14 cellular contexts compared by ENCODE assay signal in the genomic region with DNA sequence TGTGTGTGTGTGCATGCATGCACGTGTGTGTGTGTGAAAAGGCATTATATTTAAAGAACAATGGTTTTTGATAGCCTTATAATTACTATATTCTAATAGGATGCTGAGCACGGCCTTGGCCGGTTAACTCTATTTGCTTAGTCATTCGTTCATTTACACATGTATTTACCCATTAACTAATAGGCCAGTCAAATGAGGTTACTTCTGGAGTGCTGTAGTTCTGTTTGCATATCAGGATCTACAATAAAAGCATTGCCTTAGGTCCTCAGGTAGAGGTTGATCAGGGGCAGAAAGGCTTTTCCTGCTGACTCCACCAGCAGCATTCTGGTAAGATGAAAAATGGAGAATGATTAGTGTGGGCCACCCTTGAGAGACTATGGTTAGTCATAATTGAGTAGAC.
"Had no signal": no experiment of that assay in that cellular context is flagged by ENCODE, and none has a peak within 500 bp of the region (broad histone marks: within the 10 kb centered on the region; RNA-seq: fewer than 3 reads in every experiment).

No MANE protein-coding gene starts in this region.

- H3K27ac ChIP-seq: neural progenitor cell, ovary, thyroid gland had no signal

- H3K4me3 ChIP-seq: neural progenitor cell, ovary, thyroid gland had no signal

- H3K27me3 Mint-ChIP-seq: activated B cell treated with CpG ODN at 0.5 μM for 24 hours; brain; central memory CD8-positive, alpha-beta T cell; effector memory CD8-positive, alpha-beta T cell had no signal

- DNase-seq: activated B cell treated with CpG ODN at 0.5 μM for 24 hours; activated CD4-positive, alpha-beta T cell treated with anti-CD3 and anti-CD28 coated beads, Interleukin-2, amount 50 U/mL, for 1 hour; activated naive CD4-positive, alpha-beta T cell treated with anti-CD3 and anti-CD28 coated beads, Interleukin-2, amount 50 U/mL, for 16 hours; activated T-cell treated with anti-CD3 and anti-CD28 coated beads, Interleukin-2, amount 50 U/mL, for 1 hour; cortex of kidney; effector memory CD8-positive, alpha-beta T cell; erythroblast; stimulated activated CD4-positive, alpha-beta T cell treated with anti-CD3 and anti-CD28 coated beads, Interleukin-15, amount 100 ng/mL, for 24 hours; stimulated activated CD4-positive, alpha-beta T cell treated with anti-CD3 and anti-CD28 coated beads, Interleukin-4, amount 100 ng/mL, for 24 hours; thyroid gland had no signal

- H3K36me3 ChIP-seq: ovary had no signal

- H3K27me3 ChIP-seq: neural progenitor cell, ovary, thyroid gland had no signal

- ATAC-seq: effector memory CD8-positive, alpha-beta T cell had no signal

- H3K4me1 Mint-ChIP-seq: activated B cell treated with CpG ODN at 0.5 μM for 24 hours; brain; central memory CD8-positive, alpha-beta T cell; neural progenitor cell had no signal

- H3K9me3 ChIP-seq: thyroid gland had no signal

- H3K4me1 ChIP-seq: neural progenitor cell, thyroid gland had no signal

- H3K27ac Mint-ChIP-seq: activated B cell treated with CpG ODN at 0.5 μM for 24 hours; brain; effector memory CD8-positive, alpha-beta T cell; neural progenitor cell had no signal

- H3K4me3 Mint-ChIP-seq: activated B cell treated with CpG ODN at 0.5 μM for 24 hours; brain; central memory CD8-positive, alpha-beta T cell; effector memory CD8-positive, alpha-beta T cell; neural progenitor cell had no signal
